In the genomic region with DNA sequence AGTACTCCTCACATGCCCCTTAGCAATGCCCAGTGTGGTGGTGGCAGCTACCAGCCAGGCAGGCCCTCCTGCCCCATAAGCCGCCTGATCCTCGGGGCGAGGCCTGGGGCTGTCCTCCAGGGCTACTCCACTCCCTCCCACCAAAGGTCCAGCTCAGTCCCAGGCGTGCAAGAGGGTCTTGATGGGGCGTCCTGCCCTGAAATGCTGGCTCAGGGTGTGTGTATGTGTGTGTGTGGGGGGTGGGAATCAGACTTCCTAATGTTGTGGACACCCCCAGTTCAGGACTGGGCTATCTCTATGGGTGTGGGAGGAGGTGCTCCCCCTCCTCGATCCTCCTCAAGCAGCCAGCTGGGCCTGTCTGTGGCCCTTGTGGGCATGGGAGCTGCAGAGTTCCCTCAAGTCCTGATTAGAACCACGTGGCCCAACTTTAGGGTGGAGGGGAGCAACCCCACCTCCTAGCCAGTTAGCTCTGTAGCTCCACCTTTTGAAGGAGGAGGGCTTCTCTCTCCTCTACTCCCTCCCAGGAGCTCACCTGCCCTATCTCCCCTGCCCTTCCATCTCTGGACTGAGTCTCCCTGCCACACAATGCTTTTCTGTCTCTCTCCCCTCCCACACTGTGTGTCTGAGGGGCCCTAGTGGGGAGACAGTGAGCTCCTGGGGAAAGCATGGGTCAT, we compare ENCODE assay signal across 1 cellular context.
TF ChIP-seq lines count a peak whose summit lies in the region.

No MANE protein-coding gene starts in this region.

TF ChIP-seq in endothelial cell of umbilical vein, 7 proteins besides CTCF, POLR2A, EP300 and RAD21:
- TF ChIP-seq JUN (IDR thresholded peaks at IDR 0.05; ENCODE audit: borderline replicate concordance, insufficient read depth, insufficient read length, low read depth) (no peak), EZH2 (IDR thresholded peaks at IDR 0.05; ENCODE audit: borderline replicate concordance, low read depth, low read length, severe bottlenecking) (no peak), POLR2AphosphoS5 (IDR thresholded peaks at IDR 0.05; ENCODE audit: insufficient read depth, low read depth, low read length) (no peak), MYC (IDR thresholded peaks at IDR 0.05; ENCODE audit: low read depth, low read length) (no peak), FOS (IDR thresholded peaks at IDR 0.05; ENCODE audit: borderline replicate concordance, insufficient read depth, low read length) (no peak), GATA2 (IDR thresholded peaks at IDR 0.05; ENCODE audit: insufficient read depth, insufficient read length, low read depth, low read length) (no peak)
- TF ChIP-seq, protein P1, sequence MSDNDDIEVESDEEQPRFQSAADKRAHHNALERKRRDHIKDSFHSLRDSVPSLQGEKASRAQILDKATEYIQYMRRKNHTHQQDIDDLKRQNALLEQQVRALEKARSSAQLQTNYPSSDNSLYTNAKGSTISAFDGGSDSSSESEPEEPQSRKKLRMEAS (IDR thresholded peaks at IDR 0.05; ENCODE audit: insufficient read depth, insufficient read length): no peak
